In the genomic region with DNA sequence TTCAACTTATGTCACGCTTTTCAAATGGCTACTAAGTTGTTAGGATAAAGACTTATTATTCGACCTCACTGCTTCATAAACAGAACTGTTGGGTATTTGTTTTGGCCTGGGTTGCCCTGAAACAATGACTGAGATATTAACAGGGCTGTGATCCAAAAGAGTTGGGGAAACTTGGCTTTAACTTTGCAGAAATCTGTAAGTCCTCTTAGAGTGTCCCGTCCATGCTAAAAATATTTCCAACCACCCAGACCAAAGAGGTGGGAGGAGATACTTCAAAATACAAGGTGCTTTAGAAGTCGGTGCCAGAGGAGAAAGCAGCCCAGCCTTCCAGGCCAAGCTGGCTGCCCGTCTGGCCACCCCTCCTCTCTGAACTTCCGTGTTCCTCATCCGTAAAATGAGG, we compare ENCODE assay signal across 12 cellular contexts. TPM values are rescaled to one million over a fixed set of nuclear protein-coding genes. Genes with fewer than 3 reads are reported as not detected.
A peak's percentile ranks its signal among the peaks of the same experiment; 100 is the strongest.
DNase-seq lines count a peak whose midpoint lies in the region; ATAC-seq, FAIRE-seq and TF ChIP-seq lines count a peak whose summit lies in the region.
"Had no signal": no experiment of that assay in that cellular context is flagged by ENCODE, and none has a peak within 500 bp of the region (broad histone marks: within the 10 kb centered on the region; RNA-seq: fewer than 3 reads in every experiment).

No MANE protein-coding gene starts in this region.

- intact Hi-C loops in IMR-90 (cut with micrococcal nuclease), result loop anchor here (1.0 to 2.0 kb wide), 3 partner anchors 38 to 107 kb away; no protein-coding TSS in a partner anchor
- intact Hi-C loops in left cardiac atrium (cut with DNase I), result loop anchor here (1.0 to 5.0 kb wide), 5 partner anchors 35 to 109 kb away; no protein-coding TSS in a partner anchor

- no peak overlapping the region for H4K8ac ChIP-seq in IMR-90 (ENCODE audit: low read depth in 2 of 2, low read length in 2 of 2)

- no peak overlapping the region for H2BK20ac ChIP-seq in IMR-90 (ENCODE audit: low read depth, low read length)

- H2BK15ac ChIP-seq in IMR-90 (ENCODE audit: low read depth, low read length), result no peak overlapping the region

- H3K27ac ChIP-seq in IMR-90 (ENCODE audit: insufficient read depth, low read length), result no peak overlapping the region
- peak overlapping the region; percentile 41 to 63 for H3K27ac ChIP-seq in small intestine (ENCODE audit: low read depth in 1 of 2, low read length in 1 of 2)
- H3K27ac ChIP-seq: SJSA1 had no signal

- WGBS in IMR-90 (ENCODE audit: extremely low coverage in 2 of 2, insufficient read length in 1 of 2), 2 experiments, result no CpG with 5 or more reads among the region's 7 CpGs
- 6 to 37% (median 23%) methylated on average over 7 of the region's 7 CpGs for WGBS in small intestine, 3 donors

- no peak overlapping the region for H4K5ac ChIP-seq in IMR-90 (ENCODE audit: low read depth, low read length)

- H3K9me3 ChIP-seq in IMR-90 (ENCODE audit: control insufficient read depth, insufficient read depth, low read length), result no peaks in the 10 kb centered on the region
- no peaks in the 10 kb centered on the region for H3K9me3 ChIP-seq in small intestine (ENCODE audit: control insufficient read depth, low read depth)
- H3K9me3 ChIP-seq: SJSA1 had no signal

- no peak overlapping the region for H3K23ac ChIP-seq in IMR-90 (ENCODE audit: low read depth, low read length)

- no peak for TF ChIP-seq RAD21 in IMR-90 (IDR thresholded peaks at IDR 0.05; ENCODE audit: low read length)

- TF ChIP-seq POLR2A in IMR-90 (IDR thresholded peaks at IDR 0.05; ENCODE audit: low read depth, low read length), result no peak

- H4K20me1 ChIP-seq in IMR-90 (ENCODE audit: insufficient read depth, low read length), result peaks cover 8% of the 10 kb centered on the region; the same call in 1 of the 2 replicates

- dilution Hi-C loops in IMR-90 (cut with HindIII; ENCODE audit: low sequenced_read_pairs, unreplicated experiment), result no loop called here

- peaks cover 8% of the 10 kb centered on the region; the same call in 1 of the 2 replicates for H3K9me1 ChIP-seq in IMR-90 (ENCODE audit: insufficient read depth, low read length)

- H3K79me1 ChIP-seq in IMR-90 (ENCODE audit: low read depth in 1 of 2, low read length in 2 of 2), result peaks cover 8 to 18% of the 10 kb centered on the region in 2 experiments; a peak in 2 of 4 replicates

- H3K4me2 ChIP-seq in IMR-90 (ENCODE audit: low read depth, low read length), result no peak overlapping the region

- no peak overlapping the region for H2AK9ac ChIP-seq in IMR-90 (replicated peaks; ENCODE audit: low read depth, low read length, poor library complexity)

- BruUV-seq in IMR-90 (replicated peaks; lab: Mats Ljungman, UMichigan), result no TSS peak

- no peak overlapping the region for H3K56ac ChIP-seq in IMR-90 (ENCODE audit: extremely low read depth, insufficient read depth, low read length)

- no peak overlapping the region for H3K9ac ChIP-seq in IMR-90 (ENCODE audit: low read depth, low read length)

- no peak overlapping the region for H3K4ac ChIP-seq in IMR-90 (ENCODE audit: low read depth, low read length)

- no peak overlapping the region for H3K4me3 ChIP-seq in IMR-90 (ENCODE audit: insufficient read depth, low read depth, low read length)
- no peak overlapping the region for H3K4me3 ChIP-seq in small intestine (ENCODE audit: low read depth in 1 of 2, low read length in 2 of 2)
- H3K4me3 ChIP-seq: SJSA1 had no signal

- in situ Hi-C loops in IMR-90 (cut with MboI; ENCODE audit: low sequenced_read_pairs), result loop anchor here (5.0 kb wide), 1 partner anchor 109 kb away; no protein-coding TSS in a partner anchor

- CTCF ChIA-PET in IMR-90 (lab: Yijun Ruan, JAX), result interaction anchor here (1.0 to 2.5 kb wide), 8 partner anchors 15 to 109 kb away, joined by 3 to 16 read pairs (median 6); partner anchors contain the start of gene MAP3K14

- H3K4me1 ChIP-seq in IMR-90 (ENCODE audit: control insufficient read depth, insufficient read depth, low read length) (peaks cover 8% of the 10 kb centered on the region), small intestine (ENCODE audit: control insufficient read depth in 2 of 2, insufficient read depth in 1 of 2, low read depth in 1 of 2, low read length in 1 of 2) (peaks cover 0 to 5% of the 10 kb centered on the region in 2 donors)

- no peak overlapping the region for H2AK5ac ChIP-seq in IMR-90 (ENCODE audit: low read depth, low read length)

- H3K14ac ChIP-seq in IMR-90 (replicated peaks; ENCODE audit: low read depth, low read length), result no peak overlapping the region

- no peak overlapping the region for H4K91ac ChIP-seq in IMR-90 (ENCODE audit: insufficient read depth, low read depth, low read length)

- H2BK120ac ChIP-seq in IMR-90 (ENCODE audit: low read depth, low read length), result no peak overlapping the region

- peak; percentile 23 for DNase-seq in IMR-90
- DNase-seq in astrocyte of the hippocampus (ENCODE audit: low read depth, low spot score), result peak; percentile 81
- peak; percentile 63 for DNase-seq in left cardiac atrium
- no peak for DNase-seq in small intestine
- DNase-seq in HuH-7 (ENCODE audit: low spot score), result no peak
- DNase-seq: KBM-7, naive B cell, NCI-H226 had no signal

- no peak overlapping the region for H2BK5ac ChIP-seq in IMR-90 (ENCODE audit: low read depth, low read length, poor library complexity, severe bottlenecking)

- H2AFZ ChIP-seq in IMR-90 (replicated peaks; ENCODE audit: low read length, poor library complexity), result no peak overlapping the region

- H3K36me3 ChIP-seq in IMR-90 (ENCODE audit: control insufficient read depth, insufficient read depth, low read length) (peaks cover 30% of the 10 kb centered on the region), small intestine (ENCODE audit: control insufficient read depth in 2 of 2, insufficient read depth in 2 of 2, low read length in 2 of 2) (peaks cover 2 to 5% of the 10 kb centered on the region in 2 donors)

- H3K27me3 ChIP-seq in IMR-90 (ENCODE audit: control insufficient read depth, insufficient read depth, low read length) (no peaks in the 10 kb centered on the region), small intestine (ENCODE audit: control insufficient read depth in 2 of 2, insufficient read depth in 2 of 2, low read length in 2 of 2) (no peaks in the 10 kb centered on the region)
- H3K27me3 ChIP-seq: SJSA1 had no signal

- H3K18ac ChIP-seq in IMR-90 (ENCODE audit: low read depth, low read length), result no peak overlapping the region

- ATAC-seq in IMR-90 (ENCODE audit: low read depth) (no peak), left cardiac atrium (peak; percentile 64 to 69), HG02970 (IDR thresholded peaks at IDR 0.05; ENCODE audit: low FRiP score, unreplicated experiment) (no peak), HG03139 (IDR thresholded peaks at IDR 0.05; ENCODE audit: unreplicated experiment) (no peak), GM18498 (IDR thresholded peaks at IDR 0.05; ENCODE audit: unreplicated experiment) (no peak)

- no peak for FAIRE-seq in small intestine (lab: Jason Lieb, UNC)

- POLR2A ChIA-PET in IMR-90 (lab: Charles Lee; ENCODE audit: unreplicated experiment), result no interaction called here

- TF ChIP-seq CTCF in IMR-90 (conservative IDR thresholded peaks at IDR 0.05; ENCODE audit: low read depth, low read length), result no peak

TF ChIP-seq in IMR-90, 13 proteins besides CTCF, POLR2A, EP300 and RAD21 (continues in another document):
- TF ChIP-seq MAZ (IDR thresholded peaks at IDR 0.05; ENCODE audit: borderline replicate concordance, low read depth, low read length) (no peak), RCOR1 (IDR thresholded peaks at IDR 0.05; ENCODE audit: insufficient replicate concordance, low read length) (no peak), FOS (IDR thresholded peaks at IDR 0.05; ENCODE audit: low read depth, low read length) (no peak), RFX5 (IDR thresholded peaks at IDR 0.05; ENCODE audit: low read depth, low read length) (no peak), SMC3 (IDR thresholded peaks at IDR 0.05; ENCODE audit: low read depth, low read length) (no peak), CEBPB (IDR thresholded peaks at IDR 0.05; ENCODE audit: low read depth, low read length) (no peak), CHD1 (IDR thresholded peaks at IDR 0.05; ENCODE audit: low read depth, low read length) (no peak), NFE2L2 (IDR thresholded peaks at IDR 0.05; ENCODE audit: low read depth, low read length) (no peak), MXI1 (IDR thresholded peaks at IDR 0.05; ENCODE audit: borderline replicate concordance, low read depth, low read length) (no peak), BHLHE40 (IDR thresholded peaks at IDR 0.05; ENCODE audit: low read depth, low read length) (no peak), MAFK (IDR thresholded peaks at IDR 0.05; ENCODE audit: low read depth, low read length) (no peak)
- TF ChIP-seq, protein P1, sequence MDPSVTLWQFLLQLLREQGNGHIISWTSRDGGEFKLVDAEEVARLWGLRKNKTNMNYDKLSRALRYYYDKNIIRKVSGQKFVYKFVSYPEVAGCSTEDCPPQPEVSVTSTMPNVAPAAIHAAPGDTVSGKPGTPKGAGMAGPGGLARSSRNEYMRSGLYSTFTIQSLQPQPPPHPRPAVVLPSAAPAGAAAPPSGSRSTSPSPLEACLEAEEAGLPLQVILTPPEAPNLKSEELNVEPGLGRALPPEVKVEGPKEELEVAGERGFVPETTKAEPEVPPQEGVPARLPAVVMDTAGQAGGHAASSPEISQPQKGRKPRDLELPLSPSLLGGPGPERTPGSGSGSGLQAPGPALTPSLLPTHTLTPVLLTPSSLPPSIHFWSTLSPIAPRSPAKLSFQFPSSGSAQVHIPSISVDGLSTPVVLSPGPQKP (IDR thresholded peaks at IDR 0.05; ENCODE audit: borderline replicate concordance, low read depth, low read length), result no peak

RNA-seq across cellular contexts. Expression of gene SPATA32, which starts 16.1 kb away (rescaled TPM):
- total RNA-seq in IMR-90 (2012; rRNA removed), result under 0.01 and 0.18 TPM in 2 replicates
- not detected in 2 replicates for polyA plus RNA-seq in IMR-90 (2012; rRNA removed)
- polyA plus RNA-seq in IMR-90 (2012; cell fraction: cytosol; rRNA removed), result not detected in 2 replicates
- 0.09 TPM in 1 of 2 replicates, not detected in the other for polyA plus RNA-seq in IMR-90 (2012; cell fraction: nucleus; rRNA removed; ENCODE audit: low replicate concordance)
- total RNA-seq in left cardiac atrium, result not detected
- polyA plus RNA-seq in small intestine, result under 1 TPM in 1 of 3 donors, not detected in 2; 0.04 TPM
- total RNA-seq: SJSA1 had no signal

RNA-seq across cellular contexts. Expression of gene MAP3K14, which starts 38.8 kb away (rescaled TPM):
- total RNA-seq in IMR-90 (2012; rRNA removed) (3.6 and 4.1 TPM in 2 replicates), left cardiac atrium (10 to 100 TPM; 13.4 to 13.5 TPM)
- polyA plus RNA-seq in IMR-90 (2012; rRNA removed) (19.9 and 21.7 TPM in 2 replicates), small intestine (10 to 100 TPM; 10.8 to 19.2 (median 11.3) TPM)
- 11.1 and 15.2 TPM in 2 replicates for polyA plus RNA-seq in IMR-90 (2012; cell fraction: cytosol; rRNA removed)
- polyA plus RNA-seq in IMR-90 (2012; cell fraction: nucleus; rRNA removed; ENCODE audit: low replicate concordance), result 52.0 and 95.3 TPM in 2 replicates

RNA-seq across cellular contexts. Expression of gene FMNL1, which starts 56.3 kb away (rescaled TPM):
- total RNA-seq in IMR-90 (2012; rRNA removed) (0.36 and 0.56 TPM in 2 replicates), left cardiac atrium (10 to 100 TPM; 16.6 to 18.6 TPM)
- polyA plus RNA-seq in IMR-90 (2012; rRNA removed) (1.4 and 2.3 TPM in 2 replicates), small intestine (10 to 100 TPM in 1 of 3 donors, 1 to 10 TPM in 2; 3.1 to 15.4 (median 8.3) TPM)
- polyA plus RNA-seq in IMR-90 (2012; cell fraction: cytosol; rRNA removed), result 4.2 and 5.3 TPM in 2 replicates
- polyA plus RNA-seq in IMR-90 (2012; cell fraction: nucleus; rRNA removed; ENCODE audit: low replicate concordance), result 10.8 and 12.1 TPM in 2 replicates
- total RNA-seq: SJSA1 had no signal

Comparison
In these comparisons a context has a peak if more than half of its experiments do, and no peak if none do; other contexts are left out.
1. ATAC-seq: peak in left cardiac atrium (2 of 2); none in IMR-90 (single experiment), HG02970 (single experiment), HG03139 (single experiment) and GM18498 (single experiment).
2. DNase-seq: peak in IMR-90 (single experiment), astrocyte of the hippocampus (single experiment) and left cardiac atrium (single experiment); none in small intestine (single experiment) and HuH-7 (single experiment).
3. RNA of gene FMNL1, which starts 56.3 kb away (total RNA-seq): 16.6 to 18.6 TPM in left cardiac atrium; 0.36 to 0.56 TPM in IMR-90; every median in the first group is over 10 times any median in the second.